Comparison of ENCODE assay signal across 1 cellular context in genomic region chr12:119129827-119130434, GRCh38.
A peak's percentile ranks its signal among the peaks of the same experiment; 100 is the strongest.
TF ChIP-seq lines count a peak whose summit lies in the region.

No MANE protein-coding gene starts in this region.

TF ChIP-seq in HEK293, 187 proteins besides CTCF, POLR2A, EP300 and RAD21 (continued from another document):
- TF ChIP-seq ZNF449 (tag by site-specific recombination; IDR thresholded peaks at IDR 0.05) (no peak), ZBTB17 (tag by site-specific recombination; IDR thresholded peaks at IDR 0.05) (peak; percentile 84; the same call in 1 of the 2 replicates), RBAK (tag by site-specific recombination; IDR thresholded peaks at IDR 0.05) (no peak), ZNF692 (tag by site-specific recombination; IDR thresholded peaks at IDR 0.05) (no peak), ZNF175 (tag by site-specific recombination; IDR thresholded peaks at IDR 0.05) (no peak), ZNF398 (tag by site-specific recombination; IDR thresholded peaks at IDR 0.05) (no peak), GFI1B (tag by site-specific recombination; IDR thresholded peaks at IDR 0.05) (no peak), ZNF654 (tag by site-specific recombination; IDR thresholded peaks at IDR 0.05; ENCODE audit: low read depth) (no peak), ZNF335 (tag by site-specific recombination; conservative IDR thresholded peaks at IDR 0.05) (no peak), ZNF24 (tag by site-specific recombination; IDR thresholded peaks at IDR 0.05) (no peak), ZNF792 (tag by site-specific recombination; IDR thresholded peaks at IDR 0.05) (no peak), ZNF416 (tag by site-specific recombination; IDR thresholded peaks at IDR 0.05) (no peak), SALL2 (tag by site-specific recombination; IDR thresholded peaks at IDR 0.05; ENCODE audit: borderline replicate concordance) (no peak), ZNF324 (tag by site-specific recombination; IDR thresholded peaks at IDR 0.05) (no peak)
